In genomic region chr9:127976498-127976897, GRCh38 we compare ENCODE assay signal across 8 cellular contexts. TPM values are rescaled to one million over a fixed set of nuclear protein-coding genes. Genes with fewer than 3 reads are reported as not detected.
DNase-seq lines count a peak whose midpoint lies in the region; ATAC-seq and TF ChIP-seq lines count a peak whose summit lies in the region.

No MANE protein-coding gene starts in this region.

- peaks cover 88% of the 10 kb centered on the region for H3K79me2 ChIP-seq in hepatocyte

- ATAC-seq in T-helper 17 cell (peak; percentile 64), GM19467 (IDR thresholded peaks at IDR 0.05; ENCODE audit: unreplicated experiment) (no peak)

- H2AFZ ChIP-seq in hepatocyte = no peak overlapping the region

- H3K4me1 ChIP-seq in hepatocyte (ENCODE audit: insufficient read depth) (peaks cover 74% of the 10 kb centered on the region), thymus (ENCODE audit: control insufficient read depth, insufficient read depth, low read length) (peaks cover 63% of the 10 kb centered on the region)

- H3K36me3 Mint-ChIP-seq in T-helper 17 cell (ENCODE audit: low read depth) = peaks cover 7% of the 10 kb centered on the region

- H3K4me3 ChIP-seq in hepatocyte = no peak overlapping the region
- peak overlapping the region; percentile 90 for H3K4me3 ChIP-seq in thymus (ENCODE audit: low read length)

- H3K27me3 Mint-ChIP-seq in T-helper 17 cell = no peaks in the 10 kb centered on the region

- H3K9me2 ChIP-seq in hepatocyte (replicated peaks; ENCODE audit: insufficient read depth) = no peaks in the 10 kb centered on the region

- WGBS in hepatocyte (ENCODE audit: low lambda C conversion rate, missing lambda C conversion rate) = 76% methylated on average over 6 of the region's 6 CpGs
- WGBS in thymus = 18% methylated on average over 6 of the region's 6 CpGs

- H3K27ac Mint-ChIP-seq in T-helper 17 cell = peak overlapping the region; percentile 99

- H4K20me1 ChIP-seq in hepatocyte (ENCODE audit: insufficient read depth, poor library complexity, severe bottlenecking) = peaks cover 86% of the 10 kb centered on the region

- no peak for TF ChIP-seq CTCF in hepatocyte (IDR thresholded peaks at IDR 0.05; ENCODE audit: poor library complexity)

- H3K27me3 ChIP-seq in hepatocyte (no peaks in the 10 kb centered on the region), thymus (ENCODE audit: control insufficient read depth, insufficient read depth) (no peaks in the 10 kb centered on the region)

- H3K9me3 ChIP-seq in T-helper 17 cell (ENCODE audit: control insufficient read depth, low read length, poor library complexity, severe bottlenecking) = no peaks in the 10 kb centered on the region
- no peaks in the 10 kb centered on the region for H3K9me3 ChIP-seq in hepatocyte (ENCODE audit: low read depth)
- H3K9me3 ChIP-seq in thymus (ENCODE audit: control insufficient read depth) = peaks cover 1% of the 10 kb centered on the region

- peak overlapping the region; percentile 97 for H3K4me3 Mint-ChIP-seq in T-helper 17 cell

- H3K27ac ChIP-seq in hepatocyte (no peak overlapping the region), thymus (ENCODE audit: low read depth) (peak overlapping the region; percentile 69)

- peak; percentile 62 for DNase-seq in activated T-cell treated with anti-CD3 and anti-CD28 coated beads, Interleukin-2, amount 50 U/mL, for 1 hour
- DNase-seq in activated T-cell treated with anti-CD3 and anti-CD28 coated beads for 4 hours = no peak
- DNase-seq in T-helper 17 cell = peak in 2 of 3 donors; percentile 66 to 69
- DNase-seq in hepatocyte (ENCODE audit: low spot score) = no peak
- DNase-seq in dedifferentiated amniotic fluid mesenchymal stem cell (ENCODE audit: extremely low spot score) = no peak
- no peak for DNase-seq in foreskin melanocyte

- H3K36me3 ChIP-seq in hepatocyte (replicated peaks; ENCODE audit: insufficient read depth, low read depth) (no peaks in the 10 kb centered on the region), thymus (ENCODE audit: control insufficient read depth, insufficient read depth) (peaks cover 14% of the 10 kb centered on the region)

- H3K4me2 ChIP-seq in hepatocyte = peak overlapping the region; percentile 92

- H3K4me1 Mint-ChIP-seq in T-helper 17 cell = peaks cover 54% of the 10 kb centered on the region

RNA-seq across cellular contexts. Expression of gene EEIG1, which starts 4.3 kb away (rescaled TPM):
- 100 to 1,000 TPM; 254 to 268 TPM for total RNA-seq in T-helper 17 cell
- 38.1 and 47.9 TPM in 2 replicates for total RNA-seq in hepatocyte
- polyA plus RNA-seq in hepatocyte = 43.6 and 44.1 TPM in 2 replicates
- polyA plus RNA-seq in thymus = 51.4 TPM

RNA-seq across cellular contexts. Expression of gene DPM2, which starts 38.8 kb away (rescaled TPM):
- total RNA-seq in T-helper 17 cell (10 to 100 TPM; 23.3 to 26.2 TPM), hepatocyte (19.2 and 22.4 TPM in 2 replicates)
- polyA plus RNA-seq in hepatocyte (57.1 and 61.9 TPM in 2 replicates), thymus (32.8 TPM)

RNA-seq across cellular contexts. Expression of gene PIP5KL1, which starts 45.9 kb away (rescaled TPM):
- 1 to 10 TPM; 2.1 to 2.3 TPM for total RNA-seq in T-helper 17 cell
- total RNA-seq in hepatocyte = 1.6 and 3.7 TPM in 2 replicates
- 1.4 and 2.5 TPM in 2 replicates for polyA plus RNA-seq in hepatocyte
- 1.2 TPM for polyA plus RNA-seq in thymus

RNA-seq across cellular contexts. Expression of gene ST6GALNAC4, which starts 59.7 kb away (rescaled TPM):
- 10 to 100 TPM; 18.5 to 22.1 TPM for total RNA-seq in T-helper 17 cell
- 13.2 and 14.6 TPM in 2 replicates for total RNA-seq in hepatocyte
- polyA plus RNA-seq in hepatocyte = 14.3 and 15.2 TPM in 2 replicates
- polyA plus RNA-seq in thymus = 12.8 TPM

Comparison
In these comparisons a context has a peak if more than half of its experiments do, and no peak if none do; other contexts are left out.
1. DNase-seq: peak in activated T-cell treated with anti-CD3 and anti-CD28 coated beads, Interleukin-2, amount 50 U/mL, for 1 hour (single experiment) and T-helper 17 cell (2 of 3); none in activated T-cell treated with anti-CD3 and anti-CD28 coated beads for 4 hours (single experiment), hepatocyte (single experiment), dedifferentiated amniotic fluid mesenchymal stem cell (single experiment) and foreskin melanocyte (single experiment).